22 cellular contexts compared by ENCODE assay signal in genomic region chr12:39239484-39240143, GRCh38.
DNase-seq lines count a peak whose midpoint lies in the region; ATAC-seq, FAIRE-seq and TF ChIP-seq lines count a peak whose summit lies in the region.
"Had no signal": no experiment of that assay in that cellular context is flagged by ENCODE, and none has a peak within 500 bp of the region (broad histone marks: within the 10 kb centered on the region; RNA-seq: fewer than 3 reads in every experiment).

No MANE protein-coding gene starts in this region.

- H3K9me3 ChIP-seq in Caco-2 (no peaks in the 10 kb centered on the region), astrocyte (ENCODE audit: insufficient read depth, low read depth, low read length) (no peaks in the 10 kb centered on the region)
- H3K9me3 ChIP-seq: ascending aorta, heart left ventricle had no signal

- no peaks in the 10 kb centered on the region for H3K36me3 ChIP-seq in Caco-2 (ENCODE audit: control insufficient read depth, insufficient read depth, low read length)
- no peaks in the 10 kb centered on the region for H3K36me3 ChIP-seq in astrocyte (ENCODE audit: insufficient read depth, low read length)
- H3K36me3 ChIP-seq: ascending aorta, heart left ventricle had no signal

- TF ChIP-seq CTCF in Caco-2 (IDR thresholded peaks at IDR 0.05; ENCODE audit: insufficient read depth in 1 of 2, low read depth in 1 of 2, low read length in 1 of 2, severe bottlenecking in 1 of 2, unreplicated experiment in 1 of 2), result no peak
- no peak for TF ChIP-seq CTCF in astrocyte (IDR thresholded peaks at IDR 0.05; ENCODE audit: insufficient read depth, low read depth, low read length)
- no peak for TF ChIP-seq CTCF in foreskin keratinocyte (conservative IDR thresholded peaks at IDR 0.05)
- TF ChIP-seq CTCF in nephron progenitor cell (IDR thresholded peaks at IDR 0.05), result no peak

- H3K27ac Mint-ChIP-seq in Caco-2 (ENCODE audit: unreplicated experiment) (peak overlapping the region; percentile 85), astrocyte (ENCODE audit: unreplicated experiment) (no peak overlapping the region), nephron progenitor cell (peak overlapping the region; percentile 50)
- H3K27ac Mint-ChIP-seq: activated CD4-positive, alpha-beta T cell treated with anti-CD3 and anti-CD28 coated beads, Interleukin-2, amount 10 ng/mL, durations not matched to agents 24 days and 14 days; activated naive CD4-positive, alpha-beta T cell treated with anti-CD3 and anti-CD28 coated beads, Interleukin-2, amount 50 U/mL, for 24 hours; B cell; HFFc6; T-helper 17 cell had no signal

- CTCF ChIA-PET in Caco-2 (lab: Charles Lee), result no interaction called here

- DNase-seq in Caco-2 (no peak), astrocyte (ENCODE audit: low read depth) (peak; percentile 34), foreskin keratinocyte (peak; percentile 40 to 48), nephron progenitor cell (no peak), NCI-H2107 treated with DMSO at 0.1 percent for 48 hours (lab: John Stamatoyannopoulos, UW; ENCODE audit: unreplicated experiment) (no peak), head of caudate nucleus (no peak)
- DNase-seq in effector CD8-positive, alpha-beta T cell (lab: John Stamatoyannopoulos, UW), result no peak
- DNase-seq: activated CD4-positive, alpha-beta T cell treated with anti-CD3 and anti-CD28 coated beads, Interleukin-2, amount 10 ng/mL, durations not matched to agents 24 days and 14 days; heart left ventricle; HFFc6; MV-4-11; NCI-H1694 treated with DMSO at 0.1 percent for 48 hours; NCI-H774; nucleus accumbens; T-helper 17 cell had no signal

- no TSS peak for BruUV-seq in Caco-2 (replicated peaks; lab: Mats Ljungman, UMichigan)

- ATAC-seq in foreskin keratinocyte (no peak), HG03196 (IDR thresholded peaks at IDR 0.05; ENCODE audit: unreplicated experiment) (no peak)
- ATAC-seq: heart left ventricle, sciatic nerve, T-helper 17 cell had no signal

- H3K9me3 Mint-ChIP-seq in Caco-2 (ENCODE audit: unreplicated experiment) (peaks cover 9% of the 10 kb centered on the region), astrocyte (ENCODE audit: unreplicated experiment) (no peaks in the 10 kb centered on the region), nephron progenitor cell (no peaks in the 10 kb centered on the region)
- H3K9me3 Mint-ChIP-seq: activated CD4-positive, alpha-beta T cell treated with anti-CD3 and anti-CD28 coated beads, Interleukin-2, amount 10 ng/mL, durations not matched to agents 24 days and 14 days; activated naive CD4-positive, alpha-beta T cell treated with anti-CD3 and anti-CD28 coated beads, Interleukin-2, amount 50 U/mL, for 24 hours had no signal

- POLR2A ChIA-PET in Caco-2 (lab: Charles Lee), result no interaction called here

- no peak overlapping the region for H3K4me2 ChIP-seq in astrocyte (ENCODE audit: low read length)

- no peak overlapping the region for H2AFZ ChIP-seq in astrocyte (ENCODE audit: low read depth, low read length)

- H3K4me3 Mint-ChIP-seq in Caco-2 (ENCODE audit: unreplicated experiment) (peak overlapping the region; percentile 40), astrocyte (ENCODE audit: unreplicated experiment) (no peak overlapping the region), nephron progenitor cell (no peak overlapping the region)
- H3K4me3 Mint-ChIP-seq: activated CD4-positive, alpha-beta T cell treated with anti-CD3 and anti-CD28 coated beads, Interleukin-2, amount 10 ng/mL, durations not matched to agents 24 days and 14 days; activated naive CD4-positive, alpha-beta T cell treated with anti-CD3 and anti-CD28 coated beads, Interleukin-2, amount 50 U/mL, for 24 hours; B cell; HFFc6; T-helper 17 cell had no signal

- H3K79me2 ChIP-seq in astrocyte (ENCODE audit: insufficient read depth, low read length), result no peaks in the 10 kb centered on the region

- intact Hi-C loops in Caco-2 (cut with micrococcal nuclease; ENCODE audit: unreplicated experiment), result loop anchor here (5.0 kb wide), 4 partner anchors 132 to 347 kb away; partner anchors contain the start of genes CPNE8 and KIF21A
- intact Hi-C loops in head of caudate nucleus (cut with DNase I), result no loop called here

- H3K9ac ChIP-seq in astrocyte (ENCODE audit: low read length), result no peak overlapping the region

- no peaks in the 10 kb centered on the region for H3K27me3 Mint-ChIP-seq in Caco-2 (ENCODE audit: insufficient read depth, unreplicated experiment)
- no peaks in the 10 kb centered on the region for H3K27me3 Mint-ChIP-seq in astrocyte (ENCODE audit: low read depth, unreplicated experiment)
- no peaks in the 10 kb centered on the region for H3K27me3 Mint-ChIP-seq in nephron progenitor cell (ENCODE audit: low read depth, poor library complexity)
- H3K27me3 Mint-ChIP-seq: activated CD4-positive, alpha-beta T cell treated with anti-CD3 and anti-CD28 coated beads, Interleukin-2, amount 10 ng/mL, durations not matched to agents 24 days and 14 days; activated naive CD4-positive, alpha-beta T cell treated with anti-CD3 and anti-CD28 coated beads, Interleukin-2, amount 50 U/mL, for 24 hours; B cell had no signal

- H3K27me3 ChIP-seq in Caco-2 (replicated peaks; ENCODE audit: control insufficient read depth, insufficient read depth, low read length) (no peaks in the 10 kb centered on the region), astrocyte (ENCODE audit: insufficient read depth, low read length) (no peaks in the 10 kb centered on the region), foreskin keratinocyte (no peaks in the 10 kb centered on the region)
- H3K27me3 ChIP-seq: ascending aorta, heart left ventricle had no signal

- H3K4me1 Mint-ChIP-seq in Caco-2 (ENCODE audit: low read depth, unreplicated experiment) (peaks cover 29% of the 10 kb centered on the region), astrocyte (ENCODE audit: low read depth, unreplicated experiment) (peaks cover 23% of the 10 kb centered on the region), nephron progenitor cell (peaks cover 7% of the 10 kb centered on the region)
- H3K4me1 Mint-ChIP-seq: activated CD4-positive, alpha-beta T cell treated with anti-CD3 and anti-CD28 coated beads, Interleukin-2, amount 10 ng/mL, durations not matched to agents 24 days and 14 days; activated naive CD4-positive, alpha-beta T cell treated with anti-CD3 and anti-CD28 coated beads, Interleukin-2, amount 50 U/mL, for 24 hours; B cell; T-helper 17 cell had no signal

- H3K4me3 ChIP-seq in Caco-2 (ENCODE audit: low read depth, low read length) (no peak overlapping the region), astrocyte (ENCODE audit: insufficient read depth, low read depth, low read length) (no peak overlapping the region)
- H3K4me3 ChIP-seq: ascending aorta, heart left ventricle had no signal

- H3K27ac ChIP-seq in astrocyte (ENCODE audit: low read depth, low read length) (peak overlapping the region; percentile 19), foreskin keratinocyte (no peak overlapping the region)
- H3K27ac ChIP-seq: ascending aorta, heart left ventricle had no signal

- H4K20me1 ChIP-seq in astrocyte (ENCODE audit: insufficient read depth, low read length), result no peaks in the 10 kb centered on the region

- peaks cover 9% of the 10 kb centered on the region for H3K36me3 Mint-ChIP-seq in Caco-2 (ENCODE audit: insufficient read depth, unreplicated experiment)
- H3K36me3 Mint-ChIP-seq in astrocyte (ENCODE audit: low read depth, unreplicated experiment), result no peaks in the 10 kb centered on the region
- no peaks in the 10 kb centered on the region for H3K36me3 Mint-ChIP-seq in nephron progenitor cell (ENCODE audit: low read depth)
- H3K36me3 Mint-ChIP-seq: activated naive CD4-positive, alpha-beta T cell treated with anti-CD3 and anti-CD28 coated beads, Interleukin-2, amount 50 U/mL, for 24 hours had no signal

- H3K4me1 ChIP-seq in Caco-2 (peaks cover 52% of the 10 kb centered on the region), astrocyte (ENCODE audit: insufficient read depth, low read length) (peaks cover 13% of the 10 kb centered on the region), foreskin keratinocyte (no peaks in the 10 kb centered on the region)
- H3K4me1 ChIP-seq: ascending aorta, heart left ventricle had no signal

- FAIRE-seq in astrocyte (lab: Jason Lieb, UNC), result no peak
- FAIRE-seq: A204.1, GM12892 had no signal

Comparison
In these comparisons a context has a peak if more than half of its experiments do, and no peak if none do; other contexts are left out.
1. DNase-seq: peak in astrocyte (single experiment) and foreskin keratinocyte (2 of 2); none in Caco-2 (0 of 2), nephron progenitor cell (single experiment), effector CD8-positive, alpha-beta T cell (single experiment), NCI-H2107 treated with DMSO at 0.1 percent for 48 hours (single experiment) and head of caudate nucleus (0 of 42).